In genomic region chr6:10838794-10839333, GRCh38 we compare ENCODE assay signal across 8 cellular contexts. TPM values are rescaled to one million over a fixed set of nuclear protein-coding genes. Genes with fewer than 3 reads are reported as not detected.
DNase-seq lines count a peak whose midpoint lies in the region; ATAC-seq, FAIRE-seq and TF ChIP-seq lines count a peak whose summit lies in the region.

No MANE protein-coding gene starts in this region.

- peak; percentile 66 for ATAC-seq in GM21723 (IDR thresholded peaks at IDR 0.05; ENCODE audit: unreplicated experiment)
- peak; percentile 36 for ATAC-seq in lung (ENCODE audit: insufficient read depth, low FRiP score)
- ATAC-seq in upper lobe of right lung = peak; percentile 51

- no peaks in the 10 kb centered on the region for H3K79me2 ChIP-seq in Karpas-422 (ENCODE audit: low read length)

- intact Hi-C loops in upper lobe of right lung (cut with DNase I) = no loop called here

- TF ChIP-seq CTCF in astrocyte of the cerebellum (IDR thresholded peaks at IDR 0.05; ENCODE audit: low read depth, low read length, missing control alignments) (no peak), lung (IDR thresholded peaks at IDR 0.05; ENCODE audit: control extremely low read depth, extremely low read depth) (no peak), upper lobe of right lung (IDR thresholded peaks at IDR 0.05) (no peak)

- WGBS in lung, 2 donors = 59 to 62% methylated on average over 8 of the region's 8 CpGs

- H3K36me3 ChIP-seq in Karpas-422 (ENCODE audit: insufficient read depth, low read length) (no peaks in the 10 kb centered on the region), lung (ENCODE audit: control insufficient read depth in 2 of 2, insufficient read depth in 2 of 2, low read length in 2 of 2) (no peaks in the 10 kb centered on the region), upper lobe of right lung (no peaks in the 10 kb centered on the region)

- H3K27ac ChIP-seq in Karpas-422 (ENCODE audit: low read length) (no peak overlapping the region), lung (ENCODE audit: low read depth in 1 of 2, low read length in 1 of 2) (peak overlapping the region in 1 of 2 donors; percentile 96), upper lobe of right lung (peak overlapping the region; percentile 73)

- DNase-seq in GM18507 (ENCODE audit: extremely low spot score, insufficient read length, low read depth) (peak; percentile 57), Karpas-422 (no peak), astrocyte of the cerebellum (ENCODE audit: low read depth) (no peak), lung (ENCODE audit: low spot score) (no peak), upper lobe of right lung (no peak), frontal cortex (ENCODE audit: low spot score in 2 of 2) (no peak), NCI-H2171 (lab: John Stamatoyannopoulos, UW) (no peak)

- H3K9ac ChIP-seq in Karpas-422 (ENCODE audit: low read length) = no peak overlapping the region

- no peaks in the 10 kb centered on the region for H3K27me3 ChIP-seq in Karpas-422 (ENCODE audit: low read length)
- H3K27me3 ChIP-seq in lung (ENCODE audit: control insufficient read depth, insufficient read depth) = no peaks in the 10 kb centered on the region
- H3K27me3 ChIP-seq in upper lobe of right lung = peaks cover 22% of the 10 kb centered on the region

- H3K9me3 ChIP-seq in Karpas-422 (ENCODE audit: low read length) = no peaks in the 10 kb centered on the region
- no peaks in the 10 kb centered on the region for H3K9me3 ChIP-seq in lung (ENCODE audit: control insufficient read depth in 2 of 2, insufficient read depth in 1 of 2, low read length in 1 of 2)
- H3K9me3 ChIP-seq in upper lobe of right lung = no peaks in the 10 kb centered on the region

- H3K4me2 ChIP-seq in Karpas-422 (ENCODE audit: low read depth, low read length, poor library complexity, severe bottlenecking) = peak overlapping the region; percentile 90

- 0 out of 2 replicates have a peak overlapping the region, but pooled peaks have one; percentile 61 for H2AFZ ChIP-seq in Karpas-422 (ENCODE audit: low read length)

- H4K20me1 ChIP-seq in Karpas-422 (ENCODE audit: insufficient read depth, low read depth, low read length) = no peaks in the 10 kb centered on the region

- peak overlapping the region; percentile 63; the same call in 1 of the 2 replicates for H3K4me3 ChIP-seq in Karpas-422 (ENCODE audit: low read length)
- peak overlapping the region; percentile 69 for H3K4me3 ChIP-seq in astrocyte of the cerebellum (ENCODE audit: low read depth, low read length)
- H3K4me3 ChIP-seq in lung = no peak overlapping the region
- peak overlapping the region; percentile 56 for H3K4me3 ChIP-seq in upper lobe of right lung

- FAIRE-seq in GM18507 (lab: Jason Lieb, UNC) (no peak), frontal cortex (lab: Jason Lieb, UNC) (no peak)

- in situ Hi-C loops in astrocyte of the cerebellum (cut with HindIII; ENCODE audit: low sequenced_read_pairs) = no loop called here

- H3K4me1 ChIP-seq in Karpas-422 (ENCODE audit: low read length) (peaks cover 25% of the 10 kb centered on the region), lung (ENCODE audit: control insufficient read depth in 2 of 2, insufficient read depth in 2 of 2, low read length in 2 of 2) (peaks cover 2 to 3% of the 10 kb centered on the region in 2 donors), upper lobe of right lung (peaks cover 5% of the 10 kb centered on the region)

- no peaks in the 10 kb centered on the region for H3K9me2 ChIP-seq in Karpas-422 (replicated peaks; ENCODE audit: insufficient read depth, low read length)

RNA-seq across cellular contexts. Expression of gene MAK, which starts 0.5 kb away (rescaled TPM):
- total RNA-seq in Karpas-422 (2014; rRNA removed; shearing (Covaris generic); ENCODE audit: low replicate concordance) = not detected in 2 replicates
- 1 to 10 TPM; 3.2 to 4.6 TPM for total RNA-seq in lung
- polyA plus RNA-seq in lung = 1 to 10 TPM; 1.0 to 2.1 TPM
- 0.29 TPM for total RNA-seq in upper lobe of right lung
- total RNA-seq in frontal cortex = under 0.01 TPM

RNA-seq across cellular contexts. Expression of gene GCM2, which starts 43.0 kb away (rescaled TPM):
- total RNA-seq in Karpas-422 (2014; rRNA removed; shearing (Covaris generic); ENCODE audit: low replicate concordance) = not detected in 2 replicates
- total RNA-seq in lung = not detected
- polyA plus RNA-seq in lung = not detected
- not detected for total RNA-seq in upper lobe of right lung
- not detected for total RNA-seq in frontal cortex

RNA-seq across cellular contexts. Expression of gene SYCP2L, which starts 48.0 kb away (rescaled TPM):
- total RNA-seq in Karpas-422 (2014; rRNA removed; shearing (Covaris generic); ENCODE audit: low replicate concordance) = 0.11 TPM in 1 of 2 replicates, not detected in the other
- 1 to 10 TPM in 1 of 2 donors, under 1 TPM in 1; 0.49 to 5.3 TPM for total RNA-seq in lung
- polyA plus RNA-seq in lung = under 1 TPM; 0.49 to 0.89 TPM
- 0.58 TPM for total RNA-seq in upper lobe of right lung
- total RNA-seq in frontal cortex = 5.7 TPM
